In the genomic region with DNA sequence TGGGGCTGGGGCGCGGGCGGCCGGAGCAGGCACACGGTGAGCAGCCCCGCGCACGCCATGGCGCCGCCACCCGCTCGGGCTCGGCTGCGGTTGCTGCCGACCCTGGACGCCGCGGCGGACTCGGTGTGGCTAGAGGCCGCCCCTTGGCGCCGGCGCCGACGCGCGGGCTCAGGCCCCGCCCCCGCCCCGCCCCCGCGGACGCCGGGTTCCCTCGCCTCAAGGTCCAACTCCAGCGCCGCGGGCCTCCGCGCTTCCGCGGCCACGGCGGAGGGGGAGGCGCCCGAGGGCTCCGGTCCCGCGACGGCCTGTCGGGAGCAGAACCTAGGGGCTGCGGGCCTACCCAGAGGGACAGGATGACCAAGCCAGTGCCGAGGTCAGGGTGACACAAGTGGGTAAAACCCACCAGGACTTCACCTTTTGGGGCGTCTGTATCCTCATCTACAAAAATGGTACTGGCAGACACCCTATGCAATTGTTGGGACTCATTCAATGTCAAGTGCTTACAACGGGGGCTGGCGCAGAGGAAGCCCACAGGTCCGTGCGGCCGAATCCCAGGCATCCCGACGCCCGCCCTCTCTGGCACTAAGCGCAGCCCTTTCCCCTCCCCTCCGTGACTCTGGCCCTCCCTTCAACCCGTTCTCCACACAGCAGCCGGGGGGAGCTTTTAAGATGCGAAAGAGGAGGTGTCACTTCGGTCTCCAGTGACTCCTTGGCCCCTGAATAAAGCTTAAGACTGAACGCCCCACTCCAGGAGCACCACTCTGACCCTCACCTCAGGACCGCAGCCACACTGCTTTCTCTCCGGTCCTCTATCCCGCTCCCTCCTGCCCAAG, we compare ENCODE assay signal across 1 cellular context.
A peak's percentile ranks its signal among the peaks of the same experiment; 100 is the strongest.
TF ChIP-seq lines count a peak whose summit lies in the region.

A gene with protein sequence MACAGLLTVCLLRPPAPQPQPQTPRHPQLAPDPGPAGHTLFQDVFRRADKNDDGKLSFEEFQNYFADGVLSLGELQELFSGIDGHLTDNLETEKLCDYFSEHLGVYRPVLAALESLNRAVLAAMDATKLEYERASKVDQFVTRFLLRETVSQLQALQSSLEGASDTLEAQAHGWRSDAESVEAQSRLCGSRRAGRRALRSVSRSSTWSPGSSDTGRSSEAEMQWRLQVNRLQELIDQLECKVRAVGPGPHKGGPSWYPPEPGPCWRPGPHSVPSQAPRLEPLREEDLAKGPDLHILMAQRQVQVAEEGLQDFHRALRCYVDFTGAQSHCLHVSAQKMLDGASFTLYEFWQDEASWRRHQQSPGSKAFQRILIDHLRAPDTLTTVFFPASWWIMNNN (minus strand): TSS at position 135 of the 833 bp plus-strand sequence. CDS start 76 bp downstream, at position 59.

TF ChIP-seq in HEK293, 187 proteins besides CTCF, POLR2A, EP300 and RAD21 (continued from another document):
- TF ChIP-seq, protein P1, sequence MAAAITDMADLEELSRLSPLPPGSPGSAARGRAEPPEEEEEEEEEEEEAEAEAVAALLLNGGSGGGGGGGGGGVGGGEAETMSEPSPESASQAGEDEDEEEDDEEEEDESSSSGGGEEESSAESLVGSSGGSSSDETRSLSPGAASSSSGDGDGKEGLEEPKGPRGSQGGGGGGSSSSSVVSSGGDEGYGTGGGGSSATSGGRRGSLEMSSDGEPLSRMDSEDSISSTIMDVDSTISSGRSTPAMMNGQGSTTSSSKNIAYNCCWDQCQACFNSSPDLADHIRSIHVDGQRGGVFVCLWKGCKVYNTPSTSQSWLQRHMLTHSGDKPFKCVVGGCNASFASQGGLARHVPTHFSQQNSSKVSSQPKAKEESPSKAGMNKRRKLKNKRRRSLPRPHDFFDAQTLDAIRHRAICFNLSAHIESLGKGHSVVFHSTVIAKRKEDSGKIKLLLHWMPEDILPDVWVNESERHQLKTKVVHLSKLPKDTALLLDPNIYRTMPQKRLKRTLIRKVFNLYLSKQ (tag by site-specific recombination; IDR thresholded peaks at IDR 0.05; ENCODE audit: borderline replicate concordance) = no peak
- TF ChIP-seq ZNF558 (tag by site-specific recombination; IDR thresholded peaks at IDR 0.05) = no peak
- TF ChIP-seq ZNF600 (tag by site-specific recombination; IDR thresholded peaks at IDR 0.05) = no peak; the same call in none of the 2 replicates
- TF ChIP-seq ZNF354C (tag by site-specific recombination; IDR thresholded peaks at IDR 0.05; ENCODE audit: borderline replicate concordance, low read depth) = no peak
- TF ChIP-seq, protein P2, sequence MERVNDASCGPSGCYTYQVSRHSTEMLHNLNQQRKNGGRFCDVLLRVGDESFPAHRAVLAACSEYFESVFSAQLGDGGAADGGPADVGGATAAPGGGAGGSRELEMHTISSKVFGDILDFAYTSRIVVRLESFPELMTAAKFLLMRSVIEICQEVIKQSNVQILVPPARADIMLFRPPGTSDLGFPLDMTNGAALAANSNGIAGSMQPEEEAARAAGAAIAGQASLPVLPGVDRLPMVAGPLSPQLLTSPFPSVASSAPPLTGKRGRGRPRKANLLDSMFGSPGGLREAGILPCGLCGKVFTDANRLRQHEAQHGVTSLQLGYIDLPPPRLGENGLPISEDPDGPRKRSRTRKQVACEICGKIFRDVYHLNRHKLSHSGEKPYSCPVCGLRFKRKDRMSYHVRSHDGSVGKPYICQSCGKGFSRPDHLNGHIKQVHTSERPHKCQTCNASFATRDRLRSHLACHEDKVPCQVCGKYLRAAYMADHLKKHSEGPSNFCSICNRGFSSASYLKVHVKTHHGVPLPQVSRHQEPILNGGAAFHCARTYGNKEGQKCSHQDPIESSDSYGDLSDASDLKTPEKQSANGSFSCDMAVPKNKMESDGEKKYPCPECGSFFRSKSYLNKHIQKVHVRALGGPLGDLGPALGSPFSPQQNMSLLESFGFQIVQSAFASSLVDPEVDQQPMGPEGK (tag by site-specific recombination; IDR thresholded peaks at IDR 0.05) = peak; percentile 74
- TF ChIP-seq, protein P3, sequence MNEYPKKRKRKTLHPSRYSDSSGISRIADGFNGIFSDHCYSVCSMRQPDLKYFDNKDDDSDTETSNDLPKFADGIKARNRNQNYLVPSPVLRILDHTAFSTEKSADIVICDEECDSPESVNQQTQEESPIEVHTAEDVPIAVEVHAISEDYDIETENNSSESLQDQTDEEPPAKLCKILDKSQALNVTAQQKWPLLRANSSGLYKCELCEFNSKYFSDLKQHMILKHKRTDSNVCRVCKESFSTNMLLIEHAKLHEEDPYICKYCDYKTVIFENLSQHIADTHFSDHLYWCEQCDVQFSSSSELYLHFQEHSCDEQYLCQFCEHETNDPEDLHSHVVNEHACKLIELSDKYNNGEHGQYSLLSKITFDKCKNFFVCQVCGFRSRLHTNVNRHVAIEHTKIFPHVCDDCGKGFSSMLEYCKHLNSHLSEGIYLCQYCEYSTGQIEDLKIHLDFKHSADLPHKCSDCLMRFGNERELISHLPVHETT (tag by site-specific recombination; IDR thresholded peaks at IDR 0.05) = no peak
- TF ChIP-seq ZSCAN16 (tag by site-specific recombination; IDR thresholded peaks at IDR 0.05) = no peak
- TF ChIP-seq ZNF366 (tag by site-specific recombination; conservative IDR thresholded peaks at IDR 0.05) = peak; percentile 86
- TF ChIP-seq, protein P4, sequence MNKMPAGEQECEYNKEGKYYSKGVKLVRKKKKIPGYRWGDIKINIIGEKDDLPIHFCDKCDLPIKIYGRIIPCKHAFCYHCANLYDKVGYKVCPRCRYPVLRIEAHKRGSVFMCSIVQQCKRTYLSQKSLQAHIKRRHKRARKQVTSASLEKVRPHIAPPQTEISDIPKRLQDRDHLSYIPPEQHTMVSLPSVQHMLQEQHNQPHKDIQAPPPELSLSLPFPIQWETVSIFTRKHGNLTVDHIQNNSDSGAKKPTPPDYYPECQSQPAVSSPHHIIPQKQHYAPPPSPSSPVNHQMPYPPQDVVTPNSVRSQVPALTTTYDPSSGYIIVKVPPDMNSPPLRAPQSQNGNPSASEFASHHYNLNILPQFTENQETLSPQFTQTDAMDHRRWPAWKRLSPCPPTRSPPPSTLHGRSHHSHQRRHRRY (tag by site-specific recombination; IDR thresholded peaks at IDR 0.05) = no peak
- TF ChIP-seq ZNF560 (tag by site-specific recombination; IDR thresholded peaks at IDR 0.05; ENCODE audit: borderline replicate concordance) = no peak
- TF ChIP-seq ZNF155 (tag by site-specific recombination; IDR thresholded peaks at IDR 0.05) = no peak
- TF ChIP-seq HOXA7 (CRISPR knock-in tag; IDR thresholded peaks at IDR 0.05; ENCODE audit: borderline replicate concordance) = no peak
- no peak; the same call in 1 of the 2 replicates for TF ChIP-seq ZSCAN30 (tag by site-specific recombination; IDR thresholded peaks at IDR 0.05)
- no peak for TF ChIP-seq HOXC10 (CRISPR knock-in tag; IDR thresholded peaks at IDR 0.05)
- no peak for TF ChIP-seq MEIS1 (CRISPR knock-in tag; IDR thresholded peaks at IDR 0.05; ENCODE audit: borderline replicate concordance)
- peak; percentile 68; the same call in 1 of the 2 replicates for TF ChIP-seq ZNF561 (tag by site-specific recombination; IDR thresholded peaks at IDR 0.05; ENCODE audit: borderline replicate concordance)
- no peak for TF ChIP-seq REPIN1 (tag by site-specific recombination; IDR thresholded peaks at IDR 0.05; ENCODE audit: low read depth)
- TF ChIP-seq, protein P5, sequence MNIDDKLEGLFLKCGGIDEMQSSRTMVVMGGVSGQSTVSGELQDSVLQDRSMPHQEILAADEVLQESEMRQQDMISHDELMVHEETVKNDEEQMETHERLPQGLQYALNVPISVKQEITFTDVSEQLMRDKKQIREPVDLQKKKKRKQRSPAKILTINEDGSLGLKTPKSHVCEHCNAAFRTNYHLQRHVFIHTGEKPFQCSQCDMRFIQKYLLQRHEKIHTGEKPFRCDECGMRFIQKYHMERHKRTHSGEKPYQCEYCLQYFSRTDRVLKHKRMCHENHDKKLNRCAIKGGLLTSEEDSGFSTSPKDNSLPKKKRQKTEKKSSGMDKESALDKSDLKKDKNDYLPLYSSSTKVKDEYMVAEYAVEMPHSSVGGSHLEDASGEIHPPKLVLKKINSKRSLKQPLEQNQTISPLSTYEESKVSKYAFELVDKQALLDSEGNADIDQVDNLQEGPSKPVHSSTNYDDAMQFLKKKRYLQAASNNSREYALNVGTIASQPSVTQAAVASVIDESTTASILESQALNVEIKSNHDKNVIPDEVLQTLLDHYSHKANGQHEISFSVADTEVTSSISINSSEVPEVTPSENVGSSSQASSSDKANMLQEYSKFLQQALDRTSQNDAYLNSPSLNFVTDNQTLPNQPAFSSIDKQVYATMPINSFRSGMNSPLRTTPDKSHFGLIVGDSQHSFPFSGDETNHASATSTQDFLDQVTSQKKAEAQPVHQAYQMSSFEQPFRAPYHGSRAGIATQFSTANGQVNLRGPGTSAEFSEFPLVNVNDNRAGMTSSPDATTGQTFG (tag by site-specific recombination; IDR thresholded peaks at IDR 0.05; ENCODE audit: borderline replicate concordance) = no peak
- no peak for TF ChIP-seq ZNF626 (tag by site-specific recombination; IDR thresholded peaks at IDR 0.05)
- TF ChIP-seq ZNF610 (tag by site-specific recombination; IDR thresholded peaks at IDR 0.05; ENCODE audit: borderline replicate concordance) = peak; percentile 35; the same call in 1 of the 2 replicates
- TF ChIP-seq, protein P6, sequence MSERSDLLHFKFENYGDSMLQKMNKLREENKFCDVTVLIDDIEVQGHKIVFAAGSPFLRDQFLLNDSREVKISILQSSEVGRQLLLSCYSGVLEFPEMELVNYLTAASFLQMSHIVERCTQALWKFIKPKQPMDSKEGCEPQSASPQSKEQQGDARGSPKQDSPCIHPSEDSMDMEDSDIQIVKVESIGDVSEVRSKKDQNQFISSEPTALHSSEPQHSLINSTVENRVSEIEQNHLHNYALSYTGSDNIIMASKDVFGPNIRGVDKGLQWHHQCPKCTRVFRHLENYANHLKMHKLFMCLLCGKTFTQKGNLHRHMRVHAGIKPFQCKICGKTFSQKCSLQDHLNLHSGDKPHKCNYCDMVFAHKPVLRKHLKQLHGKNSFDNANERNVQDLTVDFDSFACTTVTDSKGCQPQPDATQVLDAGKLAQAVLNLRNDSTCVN (tag by site-specific recombination; optimal IDR thresholded peaks at IDR 0.05) = peak; percentile 77
- TF ChIP-seq SALL2 (tag by site-specific recombination; IDR thresholded peaks at IDR 0.05; ENCODE audit: borderline replicate concordance) = no peak
- TF ChIP-seq, protein P7, sequence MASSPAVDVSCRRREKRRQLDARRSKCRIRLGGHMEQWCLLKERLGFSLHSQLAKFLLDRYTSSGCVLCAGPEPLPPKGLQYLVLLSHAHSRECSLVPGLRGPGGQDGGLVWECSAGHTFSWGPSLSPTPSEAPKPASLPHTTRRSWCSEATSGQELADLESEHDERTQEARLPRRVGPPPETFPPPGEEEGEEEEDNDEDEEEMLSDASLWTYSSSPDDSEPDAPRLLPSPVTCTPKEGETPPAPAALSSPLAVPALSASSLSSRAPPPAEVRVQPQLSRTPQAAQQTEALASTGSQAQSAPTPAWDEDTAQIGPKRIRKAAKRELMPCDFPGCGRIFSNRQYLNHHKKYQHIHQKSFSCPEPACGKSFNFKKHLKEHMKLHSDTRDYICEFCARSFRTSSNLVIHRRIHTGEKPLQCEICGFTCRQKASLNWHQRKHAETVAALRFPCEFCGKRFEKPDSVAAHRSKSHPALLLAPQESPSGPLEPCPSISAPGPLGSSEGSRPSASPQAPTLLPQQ (tag by site-specific recombination; IDR thresholded peaks at IDR 0.05) = peak; percentile 49; the same call in 1 of the 2 replicates
- TF ChIP-seq ZNF473 (tag by site-specific recombination; IDR thresholded peaks at IDR 0.05) = no peak
- no peak for TF ChIP-seq ZNF132 (tag by site-specific recombination; IDR thresholded peaks at IDR 0.05; ENCODE audit: borderline replicate concordance)
- TF ChIP-seq ZNF426 (tag by site-specific recombination; IDR thresholded peaks at IDR 0.05) = no peak
TF ChIP-seq in HEK293: peak in this region for 38.
